In genomic region chr1:15526490-15527339, GRCh38 we compare ENCODE assay signal across 8 cellular contexts. TPM values are rescaled to one million over a fixed set of nuclear protein-coding genes. Genes with fewer than 3 reads are reported as not detected.
DNase-seq lines count a peak whose midpoint lies in the region; TF ChIP-seq lines count a peak whose summit lies in the region.

DNAJC16 (plus strand) TSS chr1:15526848; CDS start chr1:15529106, 2,258 bp downstream.

- H3K4me3 ChIP-seq in HFF-Myc (replicated peaks; ENCODE audit: low read depth, low read length), result peak within 1 kb of the TSS; percentile 76
- peak within 1 kb of the TSS; percentile 96 for H3K4me3 ChIP-seq in SK-N-MC
- peak within 1 kb of the TSS; percentile 84 to 94 for H3K4me3 ChIP-seq in testis

- no peaks in the 10 kb centered on the region for H3K27me3 ChIP-seq in testis

- peak; percentile 100 for DNase-seq in GM04504 (ENCODE audit: low read depth)
- peak; percentile 100 for DNase-seq in HFF-Myc (ENCODE audit: extremely low read depth, low read depth)
- peak; percentile 100 for DNase-seq in NAMALWA (ENCODE audit: low spot score)
- DNase-seq in SK-N-MC (ENCODE audit: low read depth, low spot score), result peak; percentile 99
- DNase-seq in activated naive CD4-positive, alpha-beta T cell treated with anti-CD3 and anti-CD28 coated beads, Interleukin-2, amount 50 U/mL, for 16 hours, result peak; percentile 95
- DNase-seq in globus pallidus (ENCODE audit: low spot score), result peak; percentile 100
- DNase-seq in occipital lobe (lab: John Stamatoyannopoulos, UW), result peak; percentile 98
- DNase-seq in testis, result peak; percentile 99

- no peaks in the 10 kb centered on the region for H3K36me3 ChIP-seq in SK-N-MC (ENCODE audit: insufficient read depth, low read length)
- H3K36me3 ChIP-seq in testis (ENCODE audit: low read depth, missing control alignments), result no peaks in the 10 kb centered on the region

- H3K27ac ChIP-seq in SK-N-MC (peak within 1 kb of the TSS; percentile 44), testis (peak within 1 kb of the TSS; percentile 98)

- H3K4me1 ChIP-seq in testis, result peaks cover 31% of the 10 kb centered on the region

- WGBS in testis, 2 donors, result 0% methylated on average over 28 to 62 of the region's 65 CpGs

- intact Hi-C loops in testis (cut with DNase I; ENCODE audit: low total_unique reads), result no loop called here

- TF ChIP-seq CTCF in HFF-Myc (IDR thresholded peaks at IDR 0.05; ENCODE audit: low read depth, low read length, missing control alignments), result peak; percentile 4
- peak; percentile 9 to 35 (median 31) for TF ChIP-seq CTCF in testis (IDR thresholded peaks at IDR 0.05)

- H3K9ac ChIP-seq in SK-N-MC (ENCODE audit: insufficient read length), result peak within 1 kb of the TSS; percentile 88

- H3K9me3 ChIP-seq in SK-N-MC (ENCODE audit: low read depth, low read length), result no peaks in the 10 kb centered on the region
- H3K9me3 ChIP-seq in testis, result no peaks in the 10 kb centered on the region

- TF ChIP-seq POLR2A in testis (IDR thresholded peaks at IDR 0.05), result peak; percentile 32

RNA-seq across cellular contexts. Expression of gene DNAJC16, which starts in this region (rescaled TPM):
- 13.1 TPM for total RNA-seq in occipital lobe
- 10 to 100 TPM; 24.3 to 32.1 TPM for total RNA-seq in testis
- polyA plus RNA-seq in testis (ENCODE audit: insufficient read depth, low read depth, low replicate concordance), result 19.9 TPM

Comparison
In these comparisons a context has a peak if more than half of its experiments do, and no peak if none do; other contexts are left out.
1. Peak in every context shown above with its lines: DNase-seq, H3K4me3 ChIP-seq and H3K27ac ChIP-seq.